In the genomic region with DNA sequence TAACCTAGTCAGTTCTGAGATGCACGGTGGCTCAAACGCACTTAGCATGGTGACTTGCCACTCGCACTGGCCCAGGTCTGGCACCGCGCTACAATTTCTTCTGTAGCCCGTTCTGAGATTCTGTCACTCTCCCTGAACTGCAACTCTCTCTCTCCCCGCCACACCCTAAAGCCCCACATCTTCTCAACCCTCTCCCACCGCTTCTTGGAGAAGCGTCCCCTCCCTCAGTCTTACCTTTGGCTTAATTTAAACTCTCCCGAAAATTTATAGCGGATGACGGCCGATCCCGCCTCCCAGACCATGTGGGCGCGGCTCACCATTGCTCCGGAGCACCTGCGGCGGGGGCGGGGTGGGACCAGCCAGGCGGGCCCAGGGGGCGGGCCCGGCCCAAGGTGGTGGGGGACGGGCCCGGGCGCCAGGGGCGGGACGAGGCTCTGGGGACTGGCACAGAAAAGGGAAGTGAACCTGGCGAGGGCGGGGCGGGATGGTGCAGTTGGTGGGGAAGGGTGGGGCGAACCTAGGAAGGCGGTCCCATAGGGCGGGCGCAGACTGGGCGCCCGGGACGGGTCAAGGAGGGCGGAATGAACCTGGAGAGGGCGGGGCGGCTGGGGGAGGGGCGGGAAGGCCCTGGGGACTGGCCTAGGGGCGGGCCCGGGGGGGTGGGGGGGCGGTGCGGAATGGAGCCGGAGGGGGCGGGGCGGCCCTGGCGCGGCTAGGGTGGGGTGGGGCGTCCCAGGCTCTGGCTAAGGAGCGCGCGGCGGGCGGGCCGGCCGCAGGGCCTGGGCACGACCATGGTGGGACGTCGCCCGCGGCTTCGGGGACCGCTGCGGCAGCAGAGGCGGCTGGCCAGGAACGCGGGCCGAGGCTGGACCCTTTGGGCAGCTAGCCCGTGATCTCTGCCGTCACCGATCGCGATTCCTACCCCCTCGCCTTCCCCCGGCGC, we compare ENCODE assay signal across 8 cellular contexts. TPM values are rescaled to one million over a fixed set of nuclear protein-coding genes. Genes with fewer than 3 reads are reported as not detected.
A peak's percentile ranks its signal among the peaks of the same experiment; 100 is the strongest.
DNase-seq lines count a peak whose midpoint lies in the region; ATAC-seq, FAIRE-seq and TF ChIP-seq lines count a peak whose summit lies in the region.

A gene (plus strand): TSS at position 730 of the 943 bp plus-strand sequence. CDS start 305 bp downstream, outside the sequence.

- H3K4me3 ChIP-seq in skeletal muscle satellite cell (ENCODE audit: low read length), result peak within 1 kb of the TSS; percentile 72

- peaks cover 22% of the 10 kb centered on the region for H3K27me3 ChIP-seq in skeletal muscle satellite cell (ENCODE audit: control insufficient read depth, insufficient read depth, low read length)

- DNase-seq in GM12892 (ENCODE audit: insufficient read length), result peak; percentile 59
- DNase-seq in NCI-H1694 (lab: John Stamatoyannopoulos, UW), result peak; percentile 81
- DNase-seq in T-helper 2 cell, result peak; percentile 74 to 90 (median 79)
- peak in 42 of 58 donors; percentile 15 to 69 (median 38) for DNase-seq in anterior cingulate cortex (lab: John Stamatoyannopoulos, UW)
- DNase-seq in iPS DF 4.7 (ENCODE audit: extremely low read depth, low spot score), result peak; percentile 53
- DNase-seq in NK-92 treated with Interleukin-12 subunit alpha and Interleukin-12 subunit beta, amount 100 ng/mL, for 24 hours (lab: John Stamatoyannopoulos, UW), result no peak

- FAIRE-seq in GM12892 (lab: Jason Lieb, UNC), result peak; percentile 50

- H3K4me2 ChIP-seq in skeletal muscle satellite cell (ENCODE audit: low read length), result peak within 1 kb of the TSS; percentile 95

- no peaks in the 10 kb centered on the region for H3K36me3 ChIP-seq in skeletal muscle satellite cell (ENCODE audit: insufficient read depth, low read length)

- peak; percentile 70 for ATAC-seq in HG02884 (IDR thresholded peaks at IDR 0.05; ENCODE audit: unreplicated experiment)

- H3K4me1 ChIP-seq in skeletal muscle satellite cell (ENCODE audit: control insufficient read depth, insufficient read depth, low read length), result peaks cover 13% of the 10 kb centered on the region

- peak within 1 kb of the TSS; percentile 50 for H3K9ac ChIP-seq in skeletal muscle satellite cell (ENCODE audit: low read depth, low read length)

- TF ChIP-seq POLR2A in GM12892 (IDR thresholded peaks at IDR 0.05; ENCODE audit: low read depth, low read length), result no peak

- H3K9me3 ChIP-seq in skeletal muscle satellite cell (replicated peaks; ENCODE audit: low read length), result no peaks in the 10 kb centered on the region

RNA-seq across cellular contexts. Expression of the gene that starts here (rescaled TPM):
- polyA plus RNA-seq in GM12892 (2012; ENCODE audit: missing spikeins), result 0.04 TPM
- 1.1 and 2.3 TPM in 2 replicates for total RNA-seq in skeletal muscle satellite cell (2012; rRNA removed)
